Comparison of ENCODE assay signal across 9 cellular contexts in genomic region chr2:28360066-28360741, GRCh38. TPM values are rescaled to one million over a fixed set of nuclear protein-coding genes. Genes with fewer than 3 reads are reported as not detected.
DNase-seq lines count a peak whose midpoint lies in the region; ATAC-seq and TF ChIP-seq lines count a peak whose summit lies in the region.
"Had no signal": no experiment of that assay in that cellular context is flagged by ENCODE, and none has a peak within 500 bp of the region (broad histone marks: within the 10 kb centered on the region; RNA-seq: fewer than 3 reads in every experiment).

No MANE protein-coding gene starts in this region.

- peak overlapping the region; percentile 94 for H3K27ac Mint-ChIP-seq in activated CD4-positive, alpha-beta T cell treated with anti-CD3 and anti-CD28 coated beads for 36 hours
- peak overlapping the region; percentile 75 for H3K27ac Mint-ChIP-seq in chondrocyte (ENCODE audit: unreplicated experiment)

- no peak for DNase-seq in activated CD4-positive, alpha-beta T cell treated with anti-CD3 and anti-CD28 coated beads for 36 hours
- no peak for DNase-seq in activated CD4-positive, alpha-beta T cell treated with anti-CD3 and anti-CD28 coated beads for 48 hours
- peak; percentile 23 for DNase-seq in NOMO-1 treated with dmso at 0.1 percent for 144 hours (lab: John Stamatoyannopoulos, UW; ENCODE audit: unreplicated experiment)
- no peak for DNase-seq in chondrocyte (ENCODE audit: low spot score)
- DNase-seq in anterior cingulate cortex (lab: John Stamatoyannopoulos, UW), result no peak
- DNase-seq in GM19238 (ENCODE audit: insufficient read length, low spot score), result no peak

- peaks cover 74% of the 10 kb centered on the region for H3K4me1 Mint-ChIP-seq in activated CD4-positive, alpha-beta T cell treated with anti-CD3 and anti-CD28 coated beads for 36 hours
- peaks cover 51% of the 10 kb centered on the region for H3K4me1 Mint-ChIP-seq in chondrocyte (ENCODE audit: low read depth)

- no peak for ATAC-seq in activated CD4-positive, alpha-beta T cell treated with anti-CD3 and anti-CD28 coated beads for 36 hours
- no peak for ATAC-seq in HG02981 (IDR thresholded peaks at IDR 0.05; ENCODE audit: unreplicated experiment)

- H3K4me3 Mint-ChIP-seq in activated CD4-positive, alpha-beta T cell treated with anti-CD3 and anti-CD28 coated beads for 36 hours, result peak overlapping the region; percentile 53
- no peak overlapping the region for H3K4me3 Mint-ChIP-seq in chondrocyte (ENCODE audit: unreplicated experiment)

- CTCF ChIA-PET in activated CD4-positive, alpha-beta T cell treated with anti-CD3 and anti-CD28 coated beads for 36 hours (lab: Charles Lee), result interaction anchor here (0.6 kb wide), 2 partner anchors 23 to 450 kb away, joined by 3 to 5 read pairs; no protein-coding TSS in a partner anchor

- H3K9me3 Mint-ChIP-seq in activated CD4-positive, alpha-beta T cell treated with anti-CD3 and anti-CD28 coated beads for 36 hours (ENCODE audit: low read depth), result no peaks in the 10 kb centered on the region
- H3K9me3 Mint-ChIP-seq in chondrocyte (ENCODE audit: low read depth), result no peaks in the 10 kb centered on the region

- H3K36me3 Mint-ChIP-seq in activated CD4-positive, alpha-beta T cell treated with anti-CD3 and anti-CD28 coated beads for 36 hours (ENCODE audit: low read depth), result no peaks in the 10 kb centered on the region
- no peaks in the 10 kb centered on the region for H3K36me3 Mint-ChIP-seq in chondrocyte (ENCODE audit: low read depth)

- peak overlapping the region in 19 of 21 experiments; percentile 14 to 89 (median 67) for H3K27ac ChIP-seq in skin epidermis
- H3K27ac ChIP-seq: right lobe of liver had no signal

- POLR2A ChIA-PET in activated CD4-positive, alpha-beta T cell treated with anti-CD3 and anti-CD28 coated beads for 36 hours (lab: Charles Lee), result interaction anchor here (0.5 to 1.3 kb wide), 2 partner anchors 30 to 170 kb away, joined by 3 to 4 read pairs; no protein-coding TSS in a partner anchor

- intact Hi-C loops in activated CD4-positive, alpha-beta T cell treated with anti-CD3 and anti-CD28 coated beads for 36 hours (cut with DNase I, micrococcal nuclease), result no loop called here

- TF ChIP-seq CTCF in chondrocyte (IDR thresholded peaks at IDR 0.05), result no peak

- peaks cover 4% of the 10 kb centered on the region for H3K27me3 Mint-ChIP-seq in activated CD4-positive, alpha-beta T cell treated with anti-CD3 and anti-CD28 coated beads for 36 hours
- H3K27me3 Mint-ChIP-seq in chondrocyte (ENCODE audit: low read depth), result no peaks in the 10 kb centered on the region

- no peak overlapping the region for H3K4me3 ChIP-seq in skin epidermis
- H3K4me3 ChIP-seq: right lobe of liver had no signal

RNA-seq across cellular contexts. Expression of gene FOSL2, which starts 32.5 kb away (rescaled TPM):
- total RNA-seq in activated CD4-positive, alpha-beta T cell treated with anti-CD3 and anti-CD28 coated beads for 36 hours, result 100 to 1,000 TPM; 135 to 225 TPM
- total RNA-seq in chondrocyte, result 93.0 to 163 TPM (median 156 TPM) in 3 replicates
